In genomic region chr17:3043737-3044365, GRCh38 we compare ENCODE assay signal across 1 cellular context.
TF ChIP-seq lines count a peak whose summit lies in the region.

No MANE protein-coding gene starts in this region.

TF ChIP-seq in GM12878, 131 proteins besides CTCF, POLR2A, EP300 and RAD21 (continued from another document):
- TF ChIP-seq E4F1 (IDR thresholded peaks at IDR 0.05; ENCODE audit: borderline replicate concordance, partially characterized antibody): no peak
- TF ChIP-seq IRF4 (IDR thresholded peaks at IDR 0.05; ENCODE audit: low read depth, low read length): no peak
- TF ChIP-seq PKNOX1 (IDR thresholded peaks at IDR 0.05): no peak
- no peak for TF ChIP-seq NBN (IDR thresholded peaks at IDR 0.05)
- no peak for TF ChIP-seq ELK1 (IDR thresholded peaks at IDR 0.05; ENCODE audit: low read depth, low read length)
- TF ChIP-seq IRF3 (IDR thresholded peaks at IDR 0.05): no peak
- no peak for TF ChIP-seq MTA3 (IDR thresholded peaks at IDR 0.05; ENCODE audit: borderline replicate concordance, low read length)
- TF ChIP-seq EED (IDR thresholded peaks at IDR 0.05; ENCODE audit: low read depth): no peak
- TF ChIP-seq KAT2A (conservative IDR thresholded peaks at IDR 0.05; ENCODE audit: control insufficient read depth, low read depth, low read length): no peak
- no peak for TF ChIP-seq DPF2 (IDR thresholded peaks at IDR 0.05)
- no peak for TF ChIP-seq ZNF622 (IDR thresholded peaks at IDR 0.05)
- TF ChIP-seq ATF7 (IDR thresholded peaks at IDR 0.05; ENCODE audit: low read depth): no peak
- no peak for TF ChIP-seq HDAC2 (IDR thresholded peaks at IDR 0.05)
- no peak for TF ChIP-seq E2F4 (IDR thresholded peaks at IDR 0.05; ENCODE audit: low read depth, low read length)
- no peak for TF ChIP-seq SUZ12 (IDR thresholded peaks at IDR 0.05; ENCODE audit: unreplicated experiment)
- TF ChIP-seq SREBF2 (IDR thresholded peaks at IDR 0.05; ENCODE audit: low read length): no peak
- TF ChIP-seq SREBF1 (IDR thresholded peaks at IDR 0.05; ENCODE audit: low read length): no peak
- no peak for TF ChIP-seq STAT3 (IDR thresholded peaks at IDR 0.05; ENCODE audit: low read depth, low read length)
TF ChIP-seq in GM12878: peak in this region for 0.
